1 cellular context compared by ENCODE assay signal in genomic region chr9:35658894-35659220, GRCh38.
TF ChIP-seq lines count a peak whose summit lies in the region.

No MANE protein-coding gene starts in this region.

TF ChIP-seq in SK-N-SH, 30 proteins besides CTCF, POLR2A, EP300 and RAD21 (continued from another document):
- no peak for TF ChIP-seq IRF3 (IDR thresholded peaks at IDR 0.05; ENCODE audit: low read depth, low read length)
- TF ChIP-seq RCOR1 (IDR thresholded peaks at IDR 0.05; ENCODE audit: low read length) = no peak
- TF ChIP-seq MEF2A (IDR thresholded peaks at IDR 0.05; ENCODE audit: borderline replicate concordance, low read depth) = no peak
- no peak for TF ChIP-seq TAF1 (IDR thresholded peaks at IDR 0.05; ENCODE audit: borderline replicate concordance, low read depth, low read length)
